ENCODE assay signal across 1 cellular context in genomic region chr12:47773062-47773857, GRCh38.
TF ChIP-seq lines count a peak whose summit lies in the region.

Gene SLC48A1, plus strand, starts transcription at chr12:47773238. Its CDS starts 67 bp downstream, at chr12:47773305.

TF ChIP-seq in GM12878, 131 proteins besides CTCF, POLR2A, EP300 and RAD21 (continued from another document and continues in another):
- TF ChIP-seq ATF2 (IDR thresholded peaks at IDR 0.05; ENCODE audit: low read length) (no peak), NR2C2 (IDR thresholded peaks at IDR 0.05; ENCODE audit: borderline replicate concordance, control insufficient read depth, insufficient read length, low read depth) (no peak), MEF2A (IDR thresholded peaks at IDR 0.05; ENCODE audit: insufficient read depth, low read depth, low read length) (no peak), SMC3 (IDR thresholded peaks at IDR 0.05; ENCODE audit: borderline replicate concordance, low read length) (no peak), PAX5 (IDR thresholded peaks at IDR 0.05; ENCODE audit: borderline replicate concordance, low read depth, low read length) (no peak), BCL3 (IDR thresholded peaks at IDR 0.05; ENCODE audit: borderline replicate concordance, insufficient read depth, low read depth, low read length, poor library complexity, severe bottlenecking) (no peak), JUNB (IDR thresholded peaks at IDR 0.05) (no peak), TCF3 (IDR thresholded peaks at IDR 0.05; ENCODE audit: borderline replicate concordance, insufficient read depth, low read depth, low read length) (0 out of 2 replicates have a peak, but pooled peaks have one; percentile 74), STAT1 (conservative IDR thresholded peaks at IDR 0.05) (no peak), ZNF592 (IDR thresholded peaks at IDR 0.05) (no peak), SUZ12 (IDR thresholded peaks at IDR 0.05; ENCODE audit: unreplicated experiment) (no peak), ETV6 (conservative IDR thresholded peaks at IDR 0.05 in 1 of 2, IDR thresholded peaks at IDR 0.05 in 1 of 2; ENCODE audit: borderline replicate concordance in 1 of 2, low read depth in 1 of 2) (no peak), BACH1 (IDR thresholded peaks at IDR 0.05; ENCODE audit: borderline replicate concordance) (peak; percentile 42; the same call in 1 of the 2 replicates), MLLT1 (IDR thresholded peaks at IDR 0.05) (no peak), EZH2 (IDR thresholded peaks at IDR 0.05; ENCODE audit: borderline replicate concordance, control insufficient read depth, low read depth, low read length) (no peak), ZNF207 (IDR thresholded peaks at IDR 0.05; ENCODE audit: borderline replicate concordance) (no peak), FOS (IDR thresholded peaks at IDR 0.05; ENCODE audit: borderline replicate concordance, extremely low read depth, insufficient read length) (no peak), PRDM15 (CRISPR knock-in tag; IDR thresholded peaks at IDR 0.05) (no peak), IKZF2 (IDR thresholded peaks at IDR 0.05) (peak in 1 of 2 experiments; percentile 35; a peak in 1 of 4 replicates), ZBTB4 (CRISPR knock-in tag; IDR thresholded peaks at IDR 0.05) (no peak), BMI1 (IDR thresholded peaks at IDR 0.05; ENCODE audit: borderline replicate concordance) (no peak), SMAD1 (IDR thresholded peaks at IDR 0.05; ENCODE audit: low read depth, partially characterized antibody) (no peak), HDAC6 (IDR thresholded peaks at IDR 0.05; ENCODE audit: unreplicated experiment) (no peak), ZNF24 (IDR thresholded peaks at IDR 0.05) (no peak), ASH2L (IDR thresholded peaks at IDR 0.05; ENCODE audit: borderline replicate concordance, low read depth) (no peak), FOXK2 (IDR thresholded peaks at IDR 0.05) (no peak), GATAD2B (conservative IDR thresholded peaks at IDR 0.05; ENCODE audit: low read depth) (peak; percentile 74), YBX1 (IDR thresholded peaks at IDR 0.05) (no peak), DPF2 (IDR thresholded peaks at IDR 0.05) (0 out of 2 replicates have a peak, but pooled peaks have one; percentile 59), REST (IDR thresholded peaks at IDR 0.05; ENCODE audit: low read depth, low read length) (no peak), SUPT20H (IDR thresholded peaks at IDR 0.05; ENCODE audit: borderline replicate concordance, control insufficient read depth, low read depth, low read length) (no peak), RFX5 (IDR thresholded peaks at IDR 0.05; ENCODE audit: low read depth, low read length) (no peak), CREM (IDR thresholded peaks at IDR 0.05; ENCODE audit: low read depth) (no peak), ZNF384 (IDR thresholded peaks at IDR 0.05; ENCODE audit: borderline replicate concordance, low read depth, low read length) (no peak), RUNX3 (IDR thresholded peaks at IDR 0.05; ENCODE audit: low read length) (peak; percentile 73), ZNF217 (IDR thresholded peaks at IDR 0.05) (no peak), SIX5 (IDR thresholded peaks at IDR 0.05; ENCODE audit: low read depth, low read length, severe bottlenecking) (no peak), BCL11A (IDR thresholded peaks at IDR 0.05; ENCODE audit: low read depth, low read length) (no peak), ZBTB33 (IDR thresholded peaks at IDR 0.05) (no peak), NR2F1 (conservative IDR thresholded peaks at IDR 0.05) (peak; percentile 35; the same call in 1 of the 2 replicates), HCFC1 (IDR thresholded peaks at IDR 0.05; ENCODE audit: low read length) (no peak), BRCA1 (IDR thresholded peaks at IDR 0.05; ENCODE audit: low read depth, low read length) (no peak)
